In genomic region chr6:144953552-144954240, GRCh38 we compare ENCODE assay signal across 1 cellular context.
TF ChIP-seq lines count a peak whose summit lies in the region.

No MANE protein-coding gene starts in this region.

TF ChIP-seq in GM23338, 12 proteins besides CTCF, POLR2A, EP300 and RAD21 (continued from another document):
- TF ChIP-seq ZNF462 (CRISPR knock-in tag; IDR thresholded peaks at IDR 0.05): no peak
- TF ChIP-seq, protein P1, sequence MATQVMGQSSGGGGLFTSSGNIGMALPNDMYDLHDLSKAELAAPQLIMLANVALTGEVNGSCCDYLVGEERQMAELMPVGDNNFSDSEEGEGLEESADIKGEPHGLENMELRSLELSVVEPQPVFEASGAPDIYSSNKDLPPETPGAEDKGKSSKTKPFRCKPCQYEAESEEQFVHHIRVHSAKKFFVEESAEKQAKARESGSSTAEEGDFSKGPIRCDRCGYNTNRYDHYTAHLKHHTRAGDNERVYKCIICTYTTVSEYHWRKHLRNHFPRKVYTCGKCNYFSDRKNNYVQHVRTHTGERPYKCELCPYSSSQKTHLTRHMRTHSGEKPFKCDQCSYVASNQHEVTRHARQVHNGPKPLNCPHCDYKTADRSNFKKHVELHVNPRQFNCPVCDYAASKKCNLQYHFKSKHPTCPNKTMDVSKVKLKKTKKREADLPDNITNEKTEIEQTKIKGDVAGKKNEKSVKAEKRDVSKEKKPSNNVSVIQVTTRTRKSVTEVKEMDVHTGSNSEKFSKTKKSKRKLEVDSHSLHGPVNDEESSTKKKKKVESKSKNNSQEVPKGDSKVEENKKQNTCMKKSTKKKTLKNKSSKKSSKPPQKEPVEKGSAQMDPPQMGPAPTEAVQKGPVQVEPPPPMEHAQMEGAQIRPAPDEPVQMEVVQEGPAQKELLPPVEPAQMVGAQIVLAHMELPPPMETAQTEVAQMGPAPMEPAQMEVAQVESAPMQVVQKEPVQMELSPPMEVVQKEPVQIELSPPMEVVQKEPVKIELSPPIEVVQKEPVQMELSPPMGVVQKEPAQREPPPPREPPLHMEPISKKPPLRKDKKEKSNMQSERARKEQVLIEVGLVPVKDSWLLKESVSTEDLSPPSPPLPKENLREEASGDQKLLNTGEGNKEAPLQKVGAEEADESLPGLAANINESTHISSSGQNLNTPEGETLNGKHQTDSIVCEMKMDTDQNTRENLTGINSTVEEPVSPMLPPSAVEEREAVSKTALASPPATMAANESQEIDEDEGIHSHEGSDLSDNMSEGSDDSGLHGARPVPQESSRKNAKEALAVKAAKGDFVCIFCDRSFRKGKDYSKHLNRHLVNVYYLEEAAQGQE (IDR thresholded peaks at IDR 0.05; ENCODE audit: unreplicated experiment): no peak
- no peak for TF ChIP-seq EZH2 (IDR thresholded peaks at IDR 0.05; ENCODE audit: low read depth, unreplicated experiment)
- TF ChIP-seq NANOG (IDR thresholded peaks at IDR 0.05; ENCODE audit: borderline replicate concordance): no peak
- no peak for TF ChIP-seq ZNF331 (CRISPR knock-in tag; IDR thresholded peaks at IDR 0.05; ENCODE audit: low read depth)
- TF ChIP-seq POLR2AphosphoS5 (IDR thresholded peaks at IDR 0.05; ENCODE audit: low read depth): no peak
- TF ChIP-seq ZNF114 (CRISPR knock-in tag; IDR thresholded peaks at IDR 0.05): no peak
- TF ChIP-seq ETS1 (IDR thresholded peaks at IDR 0.05): no peak
